Comparison of ENCODE assay signal across 10 cellular contexts in the genomic region with DNA sequence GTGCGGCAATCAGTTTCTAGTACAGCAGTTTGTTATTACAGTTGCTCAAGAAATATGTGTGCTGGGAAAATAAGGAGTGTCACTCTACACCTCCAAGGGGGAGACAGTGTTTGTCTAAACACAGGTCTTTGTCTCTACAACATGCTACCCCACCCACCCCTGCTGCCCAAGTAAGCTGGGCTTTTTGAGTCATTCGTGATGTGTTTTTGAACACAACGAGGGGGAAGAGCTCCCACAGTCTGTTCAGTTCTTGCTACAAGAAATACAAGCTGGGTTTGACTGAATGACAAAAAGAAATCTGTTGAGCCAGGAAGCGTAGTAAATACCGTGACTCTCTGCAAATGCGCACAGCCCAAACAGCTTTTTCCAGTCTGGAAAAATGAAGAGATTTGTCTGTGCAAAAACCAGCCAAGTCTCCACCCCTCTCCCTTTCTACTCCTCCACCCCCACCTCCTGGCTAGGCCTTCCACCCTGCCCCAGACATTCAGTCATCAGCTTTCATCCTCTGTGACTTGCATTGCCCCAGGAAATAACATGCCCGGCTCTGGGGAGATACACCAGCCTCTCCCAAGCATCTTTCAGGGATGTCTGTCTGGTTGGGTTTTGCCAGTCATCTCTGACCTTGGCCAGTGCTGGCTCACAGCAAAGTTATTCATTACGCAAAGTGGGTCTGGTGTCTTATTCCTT. TPM values are rescaled to one million over a fixed set of nuclear protein-coding genes. Genes with fewer than 3 reads are reported as not detected.
DNase-seq lines count a peak whose midpoint lies in the region; ATAC-seq and TF ChIP-seq lines count a peak whose summit lies in the region.
"Had no signal": no experiment of that assay in that cellular context is flagged by ENCODE, and none has a peak within 500 bp of the region (broad histone marks: within the 10 kb centered on the region; RNA-seq: fewer than 3 reads in every experiment).

No MANE protein-coding gene starts in this region.

- H3K27me3 ChIP-seq in BJ (ENCODE audit: control insufficient read depth, insufficient read depth, low read length), result no peaks in the 10 kb centered on the region
- no peaks in the 10 kb centered on the region for H3K27me3 ChIP-seq in parathyroid adenoma (ENCODE audit: control insufficient read depth, insufficient read depth, low read length)
- no peaks in the 10 kb centered on the region for H3K27me3 ChIP-seq in Caco-2 (replicated peaks; ENCODE audit: control insufficient read depth, insufficient read depth, low read length)

- H3K4me1 Mint-ChIP-seq in glutamatergic neuron (ENCODE audit: low read depth, unreplicated experiment), result peaks cover 52% of the 10 kb centered on the region
- H3K4me1 Mint-ChIP-seq in Caco-2 (ENCODE audit: low read depth, unreplicated experiment), result no peaks in the 10 kb centered on the region

- no peak overlapping the region for H3K9ac ChIP-seq in SK-N-MC (ENCODE audit: insufficient read length)
- no peak overlapping the region for H3K9ac ChIP-seq in parathyroid adenoma
- H3K9ac ChIP-seq: KMS-11 had no signal

- DNase-seq in BJ (ENCODE audit: low read depth) (peak; percentile 74), SK-N-MC (ENCODE audit: low read depth, low spot score) (no peak), glutamatergic neuron (no peak), NCI-H187 (lab: John Stamatoyannopoulos, UW) (no peak), Caco-2 (no peak), SHP77 (lab: John Stamatoyannopoulos, UW) (no peak)

- H3K36me3 ChIP-seq in BJ (ENCODE audit: control insufficient read depth, insufficient read depth, low read length) (no peaks in the 10 kb centered on the region), SK-N-MC (ENCODE audit: insufficient read depth, low read length) (no peaks in the 10 kb centered on the region), parathyroid adenoma (ENCODE audit: control insufficient read depth, insufficient read depth, low read length) (no peaks in the 10 kb centered on the region), Caco-2 (ENCODE audit: control insufficient read depth, insufficient read depth, low read length) (no peaks in the 10 kb centered on the region; the same call in 1 of the 2 replicates)

- POLR2A ChIA-PET in BJ (lab: Charles Lee) (interaction anchor here (0.5 kb wide), 1 partner anchor 16 kb away, joined by 3 read pairs; no protein-coding TSS in a partner anchor), Caco-2 (lab: Charles Lee) (no interaction called here)

- peak overlapping the region; percentile 74; the same call in 1 of the 2 replicates for H3K27ac ChIP-seq in SK-N-MC
- peak overlapping the region; percentile 74 for H3K27ac ChIP-seq in parathyroid adenoma
- H3K27ac ChIP-seq: KMS-11 had no signal

- H3K27me3 Mint-ChIP-seq in glutamatergic neuron (ENCODE audit: unreplicated experiment) (peaks cover 14% of the 10 kb centered on the region), Caco-2 (ENCODE audit: insufficient read depth, unreplicated experiment) (no peaks in the 10 kb centered on the region)
- H3K27me3 Mint-ChIP-seq: activated naive CD8-positive, alpha-beta T cell had no signal

- H3K4me1 ChIP-seq in parathyroid adenoma (peaks cover 21% of the 10 kb centered on the region), Caco-2 (no peaks in the 10 kb centered on the region)

- no peak for ATAC-seq in GM19324 (IDR thresholded peaks at IDR 0.05; ENCODE audit: low FRiP score, unreplicated experiment)

- H3K36me3 Mint-ChIP-seq in glutamatergic neuron (ENCODE audit: unreplicated experiment), result peaks cover 5% of the 10 kb centered on the region
- peaks cover 10% of the 10 kb centered on the region for H3K36me3 Mint-ChIP-seq in Caco-2 (ENCODE audit: insufficient read depth, unreplicated experiment)

- H3K79me2 ChIP-seq in parathyroid adenoma, result peaks cover 12% of the 10 kb centered on the region

- no peak for TF ChIP-seq CTCF in BJ (IDR thresholded peaks at IDR 0.05; ENCODE audit: insufficient read depth, low read depth, low read length)
- TF ChIP-seq CTCF in glutamatergic neuron (IDR thresholded peaks at IDR 0.05; ENCODE audit: partially characterized antibody, unreplicated experiment), result no peak
- TF ChIP-seq CTCF in parathyroid adenoma (IDR thresholded peaks at IDR 0.05), result no peak
- no peak for TF ChIP-seq CTCF in Caco-2 (IDR thresholded peaks at IDR 0.05; ENCODE audit: insufficient read depth in 1 of 2, low read depth in 1 of 2, low read length in 1 of 2, severe bottlenecking in 1 of 2, unreplicated experiment in 1 of 2)

- intact Hi-C loops in Caco-2 (cut with micrococcal nuclease; ENCODE audit: unreplicated experiment), result no loop called here

- H3K9me3 ChIP-seq in SK-N-MC (ENCODE audit: low read depth, low read length), result no peaks in the 10 kb centered on the region
- H3K9me3 ChIP-seq in parathyroid adenoma (ENCODE audit: control insufficient read depth, low read length), result no peaks in the 10 kb centered on the region
- H3K9me3 ChIP-seq in Caco-2, result peaks cover 12% of the 10 kb centered on the region

- H3K4me3 ChIP-seq in BJ (ENCODE audit: low read depth, low read length), result peak overlapping the region; percentile 19
- H3K4me3 ChIP-seq in SK-N-MC, result peak overlapping the region; percentile 61
- no peak overlapping the region for H3K4me3 ChIP-seq in parathyroid adenoma (ENCODE audit: low read depth, low read length)
- no peak overlapping the region for H3K4me3 ChIP-seq in Caco-2 (ENCODE audit: low read depth, low read length)

- peak overlapping the region; percentile 2 for H3K4me2 ChIP-seq in parathyroid adenoma (ENCODE audit: low read length)
- H3K4me2 ChIP-seq: KMS-11 had no signal

- peak overlapping the region; percentile 40 for H2AFZ ChIP-seq in parathyroid adenoma

- CTCF ChIA-PET in BJ (lab: Yijun Ruan, JAX), result interaction anchor here (0.6 to 5.2 kb wide), 7 partner anchors 10 to 63 kb away, joined by 3 to 34 read pairs (median 3); a partner anchor contains a TSS
- CTCF ChIA-PET in Caco-2 (lab: Charles Lee), result no interaction called here

- no TSS peak for BruUV-seq in Caco-2 (replicated peaks; lab: Mats Ljungman, UMichigan)

- peaks cover 11% of the 10 kb centered on the region for H3K9me3 Mint-ChIP-seq in glutamatergic neuron (ENCODE audit: unreplicated experiment)
- peaks cover 16% of the 10 kb centered on the region for H3K9me3 Mint-ChIP-seq in Caco-2 (ENCODE audit: unreplicated experiment)

- H3K4me3 Mint-ChIP-seq in glutamatergic neuron (ENCODE audit: unreplicated experiment) (peak overlapping the region; percentile 56), Caco-2 (ENCODE audit: unreplicated experiment) (no peak overlapping the region)
- H3K4me3 Mint-ChIP-seq: activated naive CD8-positive, alpha-beta T cell had no signal

- H3K27ac Mint-ChIP-seq in glutamatergic neuron (ENCODE audit: unreplicated experiment) (peak overlapping the region; percentile 92), Caco-2 (ENCODE audit: unreplicated experiment) (no peak overlapping the region)
- H3K27ac Mint-ChIP-seq: activated naive CD8-positive, alpha-beta T cell had no signal

RNA-seq across cellular contexts. Expression of a gene that starts 25.7 kb away (rescaled TPM):
- 13.1 and 30.0 TPM in 2 replicates for polyA plus RNA-seq in BJ (2011; rRNA removed)
- polyA minus RNA-seq in BJ (2011; rRNA and poly(A)+ RNA removed), result 31.5 and 37.6 TPM in 2 replicates
- 120 TPM for total RNA-seq in glutamatergic neuron (ENCODE audit: unreplicated experiment)
- 29.1 and 32.0 TPM in 2 replicates for total RNA-seq in Caco-2 (2022)

RNA-seq across cellular contexts. Expression of a gene that starts 27.8 kb away (rescaled TPM):
- 0.71 and 0.78 TPM in 2 replicates for polyA plus RNA-seq in BJ (2011; rRNA removed)
- 3.0 and 4.3 TPM in 2 replicates for polyA minus RNA-seq in BJ (2011; rRNA and poly(A)+ RNA removed)
- total RNA-seq in glutamatergic neuron (ENCODE audit: unreplicated experiment), result 1.8 TPM
- not detected in 2 replicates for total RNA-seq in Caco-2 (2022)

Comparison
In these comparisons a context has a peak if more than half of its experiments do, and no peak if none do; other contexts are left out.
1. H3K4me3 ChIP-seq: peak in BJ (single experiment) and SK-N-MC (single experiment); none in parathyroid adenoma (single experiment) and Caco-2 (single experiment).